In genomic region chr16:67084345-67085028, GRCh38 we compare ENCODE assay signal across 11 cellular contexts. TPM values are rescaled to one million over a fixed set of nuclear protein-coding genes. Genes with fewer than 3 reads are reported as not detected.
DNase-seq lines count a peak whose midpoint lies in the region; ATAC-seq and TF ChIP-seq lines count a peak whose summit lies in the region.
"Had no signal": no experiment of that assay in that cellular context is flagged by ENCODE, and none has a peak within 500 bp of the region (broad histone marks: within the 10 kb centered on the region; RNA-seq: fewer than 3 reads in every experiment).

No MANE protein-coding gene starts in this region.

- no peaks in the 10 kb centered on the region for H3K9me3 ChIP-seq in SK-N-SH
- H3K9me3 ChIP-seq: A549 had no signal

- TF ChIP-seq EP300 in SK-N-SH (IDR thresholded peaks at IDR 0.05; ENCODE audit: borderline replicate concordance in 1 of 2, low read depth in 1 of 2, low read length in 1 of 2) = no peak

- no peak overlapping the region for H3K4me3 ChIP-seq in SK-N-SH (ENCODE audit: low read depth in 2 of 2, low read length in 1 of 2)
- H3K4me3 ChIP-seq: A549 had no signal

- H3K4me2 ChIP-seq in SK-N-SH = no peak overlapping the region
- H3K4me2 ChIP-seq: A549 had no signal

- no peaks in the 10 kb centered on the region for H3K27me3 ChIP-seq in SK-N-SH (ENCODE audit: insufficient read depth)

- H4K20me1 ChIP-seq in SK-N-SH (ENCODE audit: insufficient read depth) = no peaks in the 10 kb centered on the region

- no peak overlapping the region for H3K9ac ChIP-seq in SK-N-SH

- H2AFZ ChIP-seq in SK-N-SH (ENCODE audit: low read depth) = no peak overlapping the region

- DNase-seq in NCI-H1092 treated with DMSO at 0.1 percent for 48 hours (lab: John Stamatoyannopoulos, UW) (peak; percentile 20), NCI-H1092 (lab: John Stamatoyannopoulos, UW) (no peak), Kasumi-1 (lab: John Stamatoyannopoulos, UW) (peak; percentile 54 to 67), fibroblast of the conjunctiva (ENCODE audit: low read depth) (peak; percentile 17), SW480 (ENCODE audit: low spot score) (no peak), NCI-H187 treated with DMSO at 0.1 percent for 48 hours (lab: John Stamatoyannopoulos, UW) (no peak), SK-N-SH (no peak)
- DNase-seq: cortex of kidney, foreskin melanocyte had no signal

- peaks cover 23% of the 10 kb centered on the region for H3F3A ChIP-seq in SK-N-SH (replicated peaks; ENCODE audit: insufficient read depth)

- no peaks in the 10 kb centered on the region for H3K9me2 ChIP-seq in SK-N-SH

- peak; percentile 88 for ATAC-seq in GM21786 (IDR thresholded peaks at IDR 0.05; ENCODE audit: unreplicated experiment)
- ATAC-seq: A549 had no signal

- no peak for TF ChIP-seq CTCF in SK-N-SH (IDR thresholded peaks at IDR 0.05)

- H3K27ac ChIP-seq in SK-N-SH (ENCODE audit: low read depth in 2 of 2, low read length in 1 of 2) = no peak overlapping the region
- H3K27ac ChIP-seq: A549 had no signal

- H3K79me2 ChIP-seq in SK-N-SH (ENCODE audit: insufficient read depth) = peaks cover 84% of the 10 kb centered on the region

- H3K36me3 ChIP-seq in SK-N-SH (replicated peaks in 1 of 2; ENCODE audit: control insufficient read depth in 1 of 2, insufficient read depth in 2 of 2, low read length in 1 of 2) = peaks cover 0 to 42% of the 10 kb centered on the region in 2 experiments

- POLR2A ChIA-PET in SK-N-SH (lab: Yijun Ruan, JAX) = no interaction called here

- peaks cover 7 to 16% of the 10 kb centered on the region in 2 experiments; a peak in 3 of 4 replicates for H3K4me1 ChIP-seq in SK-N-SH (ENCODE audit: control insufficient read depth in 1 of 2, insufficient read depth in 2 of 2, low read depth in 1 of 2, low read length in 1 of 2)
- H3K4me1 ChIP-seq: A549 had no signal

- 94% methylated on average over 4 of the region's 4 CpGs for WGBS in SK-N-SH (ENCODE audit: low lambda C conversion rate)

- no peak for TF ChIP-seq RAD21 in SK-N-SH (IDR thresholded peaks at IDR 0.05; ENCODE audit: low read length)

- CTCF ChIA-PET in SK-N-SH (lab: Yijun Ruan, JAX) = interaction anchor here (0.6 to 2.2 kb wide), 2 partner anchors 16 to 54 kb away, joined by 3 to 7 read pairs; no protein-coding TSS in a partner anchor

TF ChIP-seq in SK-N-SH, 30 proteins besides CTCF, POLR2A, EP300 and RAD21:
- TF ChIP-seq GABPA (IDR thresholded peaks at IDR 0.05; ENCODE audit: low read depth) = no peak
- TF ChIP-seq, protein P1, sequence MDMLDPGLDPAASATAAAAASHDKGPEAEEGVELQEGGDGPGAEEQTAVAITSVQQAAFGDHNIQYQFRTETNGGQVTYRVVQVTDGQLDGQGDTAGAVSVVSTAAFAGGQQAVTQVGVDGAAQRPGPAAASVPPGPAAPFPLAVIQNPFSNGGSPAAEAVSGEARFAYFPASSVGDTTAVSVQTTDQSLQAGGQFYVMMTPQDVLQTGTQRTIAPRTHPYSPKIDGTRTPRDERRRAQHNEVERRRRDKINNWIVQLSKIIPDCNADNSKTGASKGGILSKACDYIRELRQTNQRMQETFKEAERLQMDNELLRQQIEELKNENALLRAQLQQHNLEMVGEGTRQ (IDR thresholded peaks at IDR 0.05; ENCODE audit: borderline replicate concordance, low read depth, low read length) = no peak
- no peak for TF ChIP-seq CHD2 (IDR thresholded peaks at IDR 0.05; ENCODE audit: low read length, partially characterized antibody)
- no peak for TF ChIP-seq FOSL2 (IDR thresholded peaks at IDR 0.05; ENCODE audit: borderline replicate concordance, low read depth)
- no peak for TF ChIP-seq MXI1 (IDR thresholded peaks at IDR 0.05; ENCODE audit: low read depth, low read length)
- no peak for TF ChIP-seq TCF12 (IDR thresholded peaks at IDR 0.05)
- no peak for TF ChIP-seq REST (IDR thresholded peaks at IDR 0.05; ENCODE audit: low read depth, low read length)
- TF ChIP-seq MEF2A (IDR thresholded peaks at IDR 0.05; ENCODE audit: borderline replicate concordance, low read depth) = no peak
- TF ChIP-seq GATA2 (CRISPR knock-in tag; IDR thresholded peaks at IDR 0.05) = no peak
- no peak for TF ChIP-seq SMC3 (IDR thresholded peaks at IDR 0.05; ENCODE audit: low read depth, low read length)
- TF ChIP-seq TEAD4 (IDR thresholded peaks at IDR 0.05; ENCODE audit: borderline replicate concordance, insufficient read depth) = no peak
- TF ChIP-seq POLR2AphosphoS5 (IDR thresholded peaks at IDR 0.05; ENCODE audit: low read depth, low read length) = no peak
- TF ChIP-seq FOXJ3 (CRISPR knock-in tag; IDR thresholded peaks at IDR 0.05) = no peak
- TF ChIP-seq FOXM1 (IDR thresholded peaks at IDR 0.05; ENCODE audit: low read depth) = no peak
- no peak for TF ChIP-seq IRF3 (IDR thresholded peaks at IDR 0.05; ENCODE audit: low read depth, low read length)
- no peak for TF ChIP-seq ELF1 (IDR thresholded peaks at IDR 0.05)
- TF ChIP-seq RXRA (IDR thresholded peaks at IDR 0.05; ENCODE audit: borderline replicate concordance, low read depth) = no peak
- TF ChIP-seq NRF1 (IDR thresholded peaks at IDR 0.05; ENCODE audit: low read depth, low read length) = no peak
- no peak for TF ChIP-seq PBX3 (IDR thresholded peaks at IDR 0.05)
- no peak for TF ChIP-seq USF1 (IDR thresholded peaks at IDR 0.05; ENCODE audit: borderline replicate concordance, low read depth)
TF ChIP-seq in SK-N-SH: peak in this region for 0.

RNA-seq across cellular contexts. Expression of gene PHAF1, which starts 25.3 kb away (rescaled TPM):
- 17.3 and 22.6 TPM in 2 replicates for polyA plus RNA-seq in SK-N-SH (2012; rRNA removed)
- 13.9 and 17.5 TPM in 2 replicates for polyA plus RNA-seq in SK-N-SH (2012; cell fraction: cytosol; rRNA removed)
- polyA plus RNA-seq in SK-N-SH (2012; cell fraction: nucleus; rRNA removed) = 37.7 and 44.0 TPM in 2 replicates

RNA-seq across cellular contexts. Expression of gene CBFB, which starts 55.5 kb away (rescaled TPM):
- 38.8 and 40.1 TPM in 2 replicates for polyA plus RNA-seq in SK-N-SH (2012; rRNA removed)
- polyA plus RNA-seq in SK-N-SH (2012; cell fraction: cytosol; rRNA removed) = 53.2 and 79.2 TPM in 2 replicates
- 23.6 and 34.2 TPM in 2 replicates for polyA plus RNA-seq in SK-N-SH (2012; cell fraction: nucleus; rRNA removed)

Comparison
In these comparisons a context has a peak if more than half of its experiments do, and no peak if none do; other contexts are left out.
1. DNase-seq: peak in NCI-H1092 treated with DMSO at 0.1 percent for 48 hours (single experiment), Kasumi-1 (2 of 2) and fibroblast of the conjunctiva (single experiment); none in NCI-H1092 (single experiment), SW480 (single experiment), NCI-H187 treated with DMSO at 0.1 percent for 48 hours (single experiment) and SK-N-SH (single experiment).